ENCODE assay signal across 27 cellular contexts in the genomic region with DNA sequence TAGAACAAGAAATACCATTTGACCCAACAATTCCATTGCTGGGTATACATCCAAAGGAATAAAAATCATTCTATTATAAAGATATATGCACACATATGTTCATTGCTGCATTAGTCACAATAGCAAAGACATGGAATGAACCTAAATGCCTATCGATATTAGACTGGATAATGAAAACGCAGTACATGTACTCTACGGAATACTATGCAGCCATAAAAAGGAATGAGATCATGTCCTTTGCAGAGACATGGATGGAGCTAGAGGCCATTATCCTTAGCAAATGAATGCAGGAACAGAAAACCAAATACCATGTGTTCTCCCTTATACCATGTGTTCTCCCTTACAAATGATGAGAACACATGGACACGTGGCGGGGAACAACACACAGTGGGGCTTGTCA.
"Had no signal": no experiment of that assay in that cellular context is flagged by ENCODE, and none has a peak within 500 bp of the region (broad histone marks: within the 10 kb centered on the region; RNA-seq: fewer than 3 reads in every experiment).

No MANE protein-coding gene starts in this region.

- H3K4me3 ChIP-seq: stomach, suprapubic skin, testis, thoracic aorta, thyroid gland, tibial artery, tibial nerve, transverse colon, upper lobe of left lung, upper lobe of right lung, uterus, vagina had no signal

- H3K27ac ChIP-seq: stomach, suprapubic skin, testis, thoracic aorta, thyroid gland, tibial artery, tibial nerve, transverse colon, upper lobe of left lung, upper lobe of right lung, uterus, vagina had no signal

- FAIRE-seq: urothelium cell line had no signal

- H3K27me3 ChIP-seq: stomach, suprapubic skin, testis, thyroid gland, tibial artery, tibial nerve, transverse colon, upper lobe of left lung, upper lobe of right lung, uterus, vagina had no signal

- H3K9me3 ChIP-seq: testis, thyroid gland, upper lobe of right lung, uterus, vagina had no signal

- H3K36me3 ChIP-seq: stomach, suprapubic skin, thoracic aorta, thyroid gland, tibial artery, tibial nerve, transverse colon, upper lobe of left lung, upper lobe of right lung, uterus, vagina had no signal

- ATAC-seq: stimulated activated effector memory CD8-positive, alpha-beta T cell treated with anti-CD3 and anti-CD28 coated beads, Interleukin-12 subunit alpha, Interleukin-12 subunit beta, amount 100 ng/mL, for 72 hours; stimulated activated memory B cell treated with anti-CD40 and anti-IgM and Interleukin-4, amounts not matched to agents 10 μg/mL and 1 μg/mL and 100 μg/mL, for 72 hours; stimulated activated naive B cell treated with anti-CD40 and anti-IgM and Interleukin-4, amounts not matched to agents 10 μg/mL and 1 μg/mL and 100 μg/mL, for 72 hours; stimulated activated naive CD8-positive, alpha-beta T cell treated with anti-CD3 and anti-CD28 coated beads, Interleukin-15, amount 100 ng/mL, for 72 hours; stimulated activated naive CD8-positive, alpha-beta T cell treated with anti-CD3 and anti-CD28 coated beads, Interleukin-15, Interleukin-2, amounts not matched to agents 100 U/mL and 50 U/mL, for 24 hours; upper lobe of right lung had no signal

- H3K4me1 ChIP-seq: stomach, suprapubic skin, testis, thyroid gland, tibial artery, tibial nerve, transverse colon, upper lobe of left lung, upper lobe of right lung, uterus, vagina had no signal

- DNase-seq: stimulated activated CD4-positive, alpha-beta T cell treated with anti-CD3 and anti-CD28 coated beads, Interleukin-2, amount 100 ng/mL, for 48 hours; stimulated activated CD4-positive, alpha-beta T cell treated with anti-CD3 and anti-CD28 coated beads, Interleukin-4, amount 100 ng/mL, for 1 hour; stimulated activated CD4-positive, alpha-beta T cell treated with anti-CD3 and anti-CD28 coated beads, Interleukin-4, amount 100 ng/mL, for 24 hours; stimulated activated CD4-positive, alpha-beta T cell treated with anti-CD3 and anti-CD28 coated beads, Interleukin-4, amount 100 ng/mL, for 4 hours; stimulated activated CD8-positive, alpha-beta memory T cell treated with anti-CD3 and anti-CD28 coated beads, Interleukin-4, amount 100 ng/mL, for 48 hours; stimulated activated naive B cell treated with anti-CD40 and anti-IgM and Interleukin-4, amounts not matched to agents 10 μg/mL and 1 μg/mL and 100 μg/mL, for 72 hours; stimulated activated naive CD4-positive, alpha-beta T cell; stimulated activated naive CD4-positive, alpha-beta T cell treated with Interleukin-2 at 50 U/mL for 16 hours; stimulated activated naive CD8-positive, alpha-beta T cell treated with anti-CD3 and anti-CD28 coated beads, Interleukin-15, amount 100 ng/mL, for 72 hours; stimulated activated naive CD8-positive, alpha-beta T cell treated with anti-CD3 and anti-CD28 coated beads, Interleukin-15, Interleukin-2, amounts not matched to agents 100 U/mL and 50 U/mL, for 24 hours; stomach; substantia nigra; testis; thyroid gland; tibial artery; transverse colon; trophoblast cell; upper lobe of left lung; upper lobe of right lung; uterus had no signal
